21 cellular contexts compared by ENCODE assay signal in genomic region chr7:151420144-151420543, GRCh38. TPM values are rescaled to one million over a fixed set of nuclear protein-coding genes. Genes with fewer than 3 reads are reported as not detected.
DNase-seq lines count a peak whose midpoint lies in the region; ATAC-seq, FAIRE-seq and TF ChIP-seq lines count a peak whose summit lies in the region.
"Had no signal": no experiment of that assay in that cellular context is flagged by ENCODE, and none has a peak within 500 bp of the region (broad histone marks: within the 10 kb centered on the region; RNA-seq: fewer than 3 reads in every experiment).

No MANE protein-coding gene starts in this region.

- H4K8ac ChIP-seq in IMR-90 (ENCODE audit: low read depth in 2 of 2, low read length in 2 of 2) = no peak overlapping the region

- no peak overlapping the region for H2AK9ac ChIP-seq in IMR-90 (replicated peaks; ENCODE audit: low read depth, low read length, poor library complexity)

- H2AFZ ChIP-seq in IMR-90 (replicated peaks; ENCODE audit: low read length, poor library complexity) (no peak overlapping the region), astrocyte (ENCODE audit: low read depth, low read length) (no peak overlapping the region), PC-3 (ENCODE audit: low read length) (no peak overlapping the region)
- H2AFZ ChIP-seq: GM23338 had no signal

- H3K9me1 ChIP-seq in IMR-90 (ENCODE audit: insufficient read depth, low read length) = no peaks in the 10 kb centered on the region

- H3K18ac ChIP-seq in IMR-90 (ENCODE audit: low read depth, low read length) = no peak overlapping the region

- H3F3A ChIP-seq in PC-3 (ENCODE audit: low read length, unreplicated experiment) = no peaks in the 10 kb centered on the region

- TF ChIP-seq CTCF in IMR-90 (conservative IDR thresholded peaks at IDR 0.05; ENCODE audit: low read depth, low read length) (no peak), astrocyte (IDR thresholded peaks at IDR 0.05; ENCODE audit: insufficient read depth, low read depth, low read length) (no peak), PC-3 (conservative IDR thresholded peaks at IDR 0.05; ENCODE audit: low read depth, low read length) (no peak)

- H3K9ac ChIP-seq in IMR-90 (ENCODE audit: low read depth, low read length) (no peak overlapping the region), astrocyte (ENCODE audit: low read length) (no peak overlapping the region), PC-3 (ENCODE audit: low read length) (no peak overlapping the region)

- DNase-seq in DMS 273 (lab: John Stamatoyannopoulos, UW; ENCODE audit: unreplicated experiment) (peak; percentile 65), DMS 273 treated with DMSO at 0.1 percent for 48 hours (lab: John Stamatoyannopoulos, UW) (no peak), IMR-90 (peak; percentile 12), astrocyte (ENCODE audit: low read depth) (peak; percentile 27), posterior vena cava (ENCODE audit: low spot score) (peak; percentile 50), PC-3 (no peak), COLO668 (lab: John Stamatoyannopoulos, UW; ENCODE audit: unreplicated experiment) (no peak)
- no peak for DNase-seq in central memory CD4-positive, alpha-beta T cell
- DNase-seq: AML-193; Calu3; CD4-positive, alpha-beta T cell; DMS153; DMS79; GF-D8; HCEC 1CT had no signal

- no peak overlapping the region for H3K14ac ChIP-seq in IMR-90 (replicated peaks; ENCODE audit: low read depth, low read length)

- no peak overlapping the region for H2BK5ac ChIP-seq in IMR-90 (ENCODE audit: low read depth, low read length, poor library complexity, severe bottlenecking)

- intact Hi-C loops in IMR-90 (cut with micrococcal nuclease) (no loop called here), posterior vena cava (cut with DNase I) (no loop called here), PC-3 (cut with micrococcal nuclease) (no loop called here)

- no peak overlapping the region for H3K56ac ChIP-seq in IMR-90 (ENCODE audit: extremely low read depth, insufficient read depth, low read length)

- no peak for TF ChIP-seq RAD21 in IMR-90 (IDR thresholded peaks at IDR 0.05; ENCODE audit: low read length)

- peaks cover 28% of the 10 kb centered on the region for H3K9me3 Mint-ChIP-seq in astrocyte (ENCODE audit: unreplicated experiment)
- H3K9me3 Mint-ChIP-seq: CD4-positive, alpha-beta T cell had no signal

- H3K4me3 ChIP-seq in IMR-90 (ENCODE audit: insufficient read depth, low read depth, low read length) (no peak overlapping the region), astrocyte (ENCODE audit: insufficient read depth, low read depth, low read length) (no peak overlapping the region), PC-3 (ENCODE audit: low read length) (no peak overlapping the region)
- H3K4me3 ChIP-seq: A549, GM23338 had no signal

- H3K79me2 ChIP-seq in astrocyte (ENCODE audit: insufficient read depth, low read length) = no peaks in the 10 kb centered on the region
- H3K79me2 ChIP-seq in PC-3 (ENCODE audit: low read length) = no peaks in the 10 kb centered on the region

- H3K27me3 ChIP-seq in IMR-90 (ENCODE audit: control insufficient read depth, insufficient read depth, low read length) = peaks cover 10% of the 10 kb centered on the region
- H3K27me3 ChIP-seq in astrocyte (ENCODE audit: insufficient read depth, low read length) = peaks cover 21% of the 10 kb centered on the region
- no peaks in the 10 kb centered on the region for H3K27me3 ChIP-seq in PC-3 (ENCODE audit: low read length)

- H3K36me3 Mint-ChIP-seq in astrocyte (ENCODE audit: low read depth, unreplicated experiment) = no peaks in the 10 kb centered on the region

- no peak for FAIRE-seq in astrocyte (lab: Jason Lieb, UNC)
- FAIRE-seq: A549, H54 had no signal

- H4K5ac ChIP-seq in IMR-90 (ENCODE audit: low read depth, low read length) = no peak overlapping the region

- no peak overlapping the region for H4K91ac ChIP-seq in IMR-90 (ENCODE audit: insufficient read depth, low read depth, low read length)

- H3K27ac Mint-ChIP-seq in astrocyte (ENCODE audit: unreplicated experiment) = no peak overlapping the region
- H3K27ac Mint-ChIP-seq: CD4-positive, alpha-beta T cell; GM23338 had no signal

- dilution Hi-C loops in IMR-90 (cut with HindIII; ENCODE audit: low sequenced_read_pairs, unreplicated experiment) = no loop called here

- H2BK20ac ChIP-seq in IMR-90 (ENCODE audit: low read depth, low read length) = no peak overlapping the region

- no peaks in the 10 kb centered on the region for H4K20me1 ChIP-seq in IMR-90 (ENCODE audit: insufficient read depth, low read length)
- no peaks in the 10 kb centered on the region for H4K20me1 ChIP-seq in astrocyte (ENCODE audit: insufficient read depth, low read length)
- H4K20me1 ChIP-seq in PC-3 (ENCODE audit: low read length) = no peaks in the 10 kb centered on the region

- in situ Hi-C loops in IMR-90 (cut with MboI; ENCODE audit: low sequenced_read_pairs) = no loop called here

- H3K4me2 ChIP-seq in IMR-90 (ENCODE audit: low read depth, low read length) (no peak overlapping the region), astrocyte (ENCODE audit: low read length) (no peak overlapping the region), PC-3 (ENCODE audit: low read length) (no peak overlapping the region)
- H3K4me2 ChIP-seq: A549, GM23338 had no signal

- no peak for ATAC-seq in IMR-90 (ENCODE audit: low read depth)
- ATAC-seq in PC-3 = no peak
- ATAC-seq: A549, GM23338 had no signal

- H3K9me3 ChIP-seq in IMR-90 (ENCODE audit: control insufficient read depth, insufficient read depth, low read length) (peaks cover 22% of the 10 kb centered on the region), astrocyte (ENCODE audit: insufficient read depth, low read depth, low read length) (peaks cover 21% of the 10 kb centered on the region), PC-3 (ENCODE audit: low read length) (0 out of 2 replicates have a peak, but pooled peaks cover 5% of the 10 kb centered on the region)

- CTCF ChIA-PET in IMR-90 (lab: Yijun Ruan, JAX) = no interaction called here
- CTCF ChIA-PET in PC-3 (lab: Charles Lee) = interaction anchor here (0.5 kb wide), 1 partner anchor 100 kb away, joined by 5 read pairs; no protein-coding TSS in a partner anchor

- H3K4ac ChIP-seq in IMR-90 (ENCODE audit: low read depth, low read length) = no peak overlapping the region

- no TSS peak for BruUV-seq in IMR-90 (replicated peaks; lab: Mats Ljungman, UMichigan)
- no TSS peak for BruUV-seq in PC-3 (replicated peaks; lab: Mats Ljungman, UMichigan)

- no peak overlapping the region for H3K23ac ChIP-seq in IMR-90 (ENCODE audit: low read depth, low read length)

- no peak overlapping the region for H3K4me3 Mint-ChIP-seq in astrocyte (ENCODE audit: unreplicated experiment)
- H3K4me3 Mint-ChIP-seq: CD4-positive, alpha-beta T cell; GM23338 had no signal

- peaks cover 3% of the 10 kb centered on the region for H3K4me1 ChIP-seq in IMR-90 (ENCODE audit: control insufficient read depth, insufficient read depth, low read length)
- no peaks in the 10 kb centered on the region for H3K4me1 ChIP-seq in astrocyte (ENCODE audit: insufficient read depth, low read length)
- no peaks in the 10 kb centered on the region for H3K4me1 ChIP-seq in PC-3 (ENCODE audit: insufficient read depth, low read length)

- POLR2A ChIA-PET in IMR-90 (lab: Charles Lee; ENCODE audit: unreplicated experiment) (no interaction called here), PC-3 (lab: Charles Lee; ENCODE audit: unreplicated experiment) (no interaction called here)

- H3K27ac ChIP-seq in IMR-90 (ENCODE audit: insufficient read depth, low read length) (no peak overlapping the region), astrocyte (ENCODE audit: low read depth, low read length) (no peak overlapping the region), PC-3 (ENCODE audit: low read length) (no peak overlapping the region)
- H3K27ac ChIP-seq: 22Rv1, A549, C4-2B had no signal

- no CpG with 5 or more reads among the region's 5 CpGs for WGBS in IMR-90 (ENCODE audit: extremely low coverage in 2 of 2, insufficient read length in 1 of 2), 2 experiments

- H3K79me1 ChIP-seq in IMR-90 (ENCODE audit: low read depth in 1 of 2, low read length in 2 of 2) = no peaks in the 10 kb centered on the region

- no peak for TF ChIP-seq POLR2A in IMR-90 (IDR thresholded peaks at IDR 0.05; ENCODE audit: low read depth, low read length)

- H3K36me3 ChIP-seq in IMR-90 (ENCODE audit: control insufficient read depth, insufficient read depth, low read length) = no peaks in the 10 kb centered on the region
- H3K36me3 ChIP-seq in astrocyte (ENCODE audit: insufficient read depth, low read length) = no peaks in the 10 kb centered on the region
- H3K36me3 ChIP-seq in PC-3 (ENCODE audit: low read depth, low read length) = no peaks in the 10 kb centered on the region

- H3K27me3 Mint-ChIP-seq in astrocyte (ENCODE audit: low read depth, unreplicated experiment) = peaks cover 31% of the 10 kb centered on the region
- H3K27me3 Mint-ChIP-seq: CD4-positive, alpha-beta T cell had no signal

- no peak overlapping the region for H2AK5ac ChIP-seq in IMR-90 (ENCODE audit: low read depth, low read length)

- no peak overlapping the region for H2BK15ac ChIP-seq in IMR-90 (ENCODE audit: low read depth, low read length)

- no peaks in the 10 kb centered on the region for H3K4me1 Mint-ChIP-seq in astrocyte (ENCODE audit: low read depth, unreplicated experiment)

- H3K9me2 ChIP-seq in PC-3 (replicated peaks; ENCODE audit: low read length) = no peaks in the 10 kb centered on the region

- no peak overlapping the region for H2BK120ac ChIP-seq in IMR-90 (ENCODE audit: low read depth, low read length)

TF ChIP-seq in IMR-90, 13 proteins besides CTCF, POLR2A, EP300 and RAD21 (continues in another document):
- TF ChIP-seq FOS (IDR thresholded peaks at IDR 0.05; ENCODE audit: low read depth, low read length) (no peak), RCOR1 (IDR thresholded peaks at IDR 0.05; ENCODE audit: insufficient replicate concordance, low read length) (no peak), MAZ (IDR thresholded peaks at IDR 0.05; ENCODE audit: borderline replicate concordance, low read depth, low read length) (no peak), MAFK (IDR thresholded peaks at IDR 0.05; ENCODE audit: low read depth, low read length) (no peak)

RNA-seq across cellular contexts. Expression of gene WDR86, which starts 10.3 kb away (rescaled TPM):
- total RNA-seq in IMR-90 (2012; rRNA removed) = not detected in 2 replicates
- not detected in 2 replicates for polyA plus RNA-seq in IMR-90 (2012; rRNA removed)
- 0.11 TPM in 1 of 2 replicates, not detected in the other for polyA plus RNA-seq in IMR-90 (2012; cell fraction: cytosol; rRNA removed)
- polyA plus RNA-seq in IMR-90 (2012; cell fraction: nucleus; rRNA removed; ENCODE audit: low replicate concordance) = 0.39 and 0.52 TPM in 2 replicates
- total RNA-seq in astrocyte = 2.5 and 3.6 TPM in 2 replicates
- 1 to 10 TPM; 4.1 to 6.2 TPM for total RNA-seq in posterior vena cava
- not detected in 2 replicates for total RNA-seq in PC-3 (2014; rRNA removed)
- total RNA-seq: Calu3, HT1080 had no signal

RNA-seq across cellular contexts. Expression of gene CRYGN, which starts 19.8 kb away (rescaled TPM):
- total RNA-seq in IMR-90 (2012; rRNA removed) = not detected in 2 replicates
- not detected in 2 replicates for polyA plus RNA-seq in IMR-90 (2012; rRNA removed)
- polyA plus RNA-seq in IMR-90 (2012; cell fraction: cytosol; rRNA removed) = not detected in 2 replicates
- 0.12 and 0.14 TPM in 2 replicates for polyA plus RNA-seq in IMR-90 (2012; cell fraction: nucleus; rRNA removed; ENCODE audit: low replicate concordance)
- total RNA-seq in astrocyte = not detected in 2 replicates
- total RNA-seq in posterior vena cava = 1 to 10 TPM in 1 of 2 donors, under 1 TPM in 1; 0.42 to 1.1 TPM
- total RNA-seq in PC-3 (2014; rRNA removed) = 0.11 TPM in 1 of 2 replicates, not detected in the other
- total RNA-seq: Calu3, HT1080 had no signal
- polyA plus RNA-seq: A549 had no signal

Comparison
In these comparisons a context has a peak if more than half of its experiments do, and no peak if none do; other contexts are left out.
1. DNase-seq: peak in DMS 273 (single experiment), IMR-90 (single experiment), astrocyte (single experiment) and posterior vena cava (single experiment); none in DMS 273 treated with DMSO at 0.1 percent for 48 hours (single experiment), central memory CD4-positive, alpha-beta T cell (single experiment), PC-3 (single experiment) and COLO668 (single experiment).